Comparison of ENCODE assay signal across 10 cellular contexts in genomic region chr6:13733178-13733851, GRCh38.
DNase-seq lines count a peak whose midpoint lies in the region; ATAC-seq, FAIRE-seq and TF ChIP-seq lines count a peak whose summit lies in the region.
"Had no signal": no experiment of that assay in that cellular context is flagged by ENCODE, and none has a peak within 500 bp of the region (broad histone marks: within the 10 kb centered on the region; RNA-seq: fewer than 3 reads in every experiment).

No MANE protein-coding gene starts in this region.

- FAIRE-seq in endometrium (lab: Jason Lieb, UNC) = peak; percentile 18
- FAIRE-seq: frontal cortex, G401.6 had no signal

- no peaks in the 10 kb centered on the region for H3K9me3 Mint-ChIP-seq in nephron

- H3K4me3 ChIP-seq in AG09309 (ENCODE audit: control insufficient read depth, low read depth, low read length) = peak overlapping the region; percentile 5

- H3K36me3 Mint-ChIP-seq in nephron (ENCODE audit: low read depth) = no peaks in the 10 kb centered on the region

- peak overlapping the region in 2 of 3 experiments; percentile 77 to 81 for H3K27ac Mint-ChIP-seq in nephron

- H3K27me3 Mint-ChIP-seq in nephron (ENCODE audit: low read depth) = peaks cover 3% of the 10 kb centered on the region

- ATAC-seq in HG02870 (IDR thresholded peaks at IDR 0.05; ENCODE audit: unreplicated experiment) = no peak

- peak overlapping the region; percentile 35 to 75 (median 72) for H3K4me3 Mint-ChIP-seq in nephron

- TF ChIP-seq CTCF in AG09309 (IDR thresholded peaks at IDR 0.05; ENCODE audit: control insufficient read depth, insufficient read depth, low read depth, low read length, missing control alignments) (no peak), nephron (IDR thresholded peaks at IDR 0.05; ENCODE audit: unreplicated experiment in 3 of 3) (no peak)

- peaks cover 18% of the 10 kb centered on the region for H3K4me1 Mint-ChIP-seq in nephron

- DNase-seq in AG09309 (ENCODE audit: low read depth) = peak; percentile 53
- peak; percentile 78 for DNase-seq in NCI-H2196 (lab: John Stamatoyannopoulos, UW; ENCODE audit: unreplicated experiment)
- no peak for DNase-seq in SKM-1 (lab: John Stamatoyannopoulos, UW; ENCODE audit: unreplicated experiment)
- no peak for DNase-seq in activated T-cell treated with anti-CD3 and anti-CD28 coated beads for 4 hours
- no peak for DNase-seq in NCI-H82 (lab: John Stamatoyannopoulos, UW)

Comparison
In these comparisons a context has a peak if more than half of its experiments do, and no peak if none do; other contexts are left out.
1. DNase-seq: peak in AG09309 (single experiment) and NCI-H2196 (single experiment); none in SKM-1 (single experiment), activated T-cell treated with anti-CD3 and anti-CD28 coated beads for 4 hours (single experiment) and NCI-H82 (single experiment).